In the genomic region with DNA sequence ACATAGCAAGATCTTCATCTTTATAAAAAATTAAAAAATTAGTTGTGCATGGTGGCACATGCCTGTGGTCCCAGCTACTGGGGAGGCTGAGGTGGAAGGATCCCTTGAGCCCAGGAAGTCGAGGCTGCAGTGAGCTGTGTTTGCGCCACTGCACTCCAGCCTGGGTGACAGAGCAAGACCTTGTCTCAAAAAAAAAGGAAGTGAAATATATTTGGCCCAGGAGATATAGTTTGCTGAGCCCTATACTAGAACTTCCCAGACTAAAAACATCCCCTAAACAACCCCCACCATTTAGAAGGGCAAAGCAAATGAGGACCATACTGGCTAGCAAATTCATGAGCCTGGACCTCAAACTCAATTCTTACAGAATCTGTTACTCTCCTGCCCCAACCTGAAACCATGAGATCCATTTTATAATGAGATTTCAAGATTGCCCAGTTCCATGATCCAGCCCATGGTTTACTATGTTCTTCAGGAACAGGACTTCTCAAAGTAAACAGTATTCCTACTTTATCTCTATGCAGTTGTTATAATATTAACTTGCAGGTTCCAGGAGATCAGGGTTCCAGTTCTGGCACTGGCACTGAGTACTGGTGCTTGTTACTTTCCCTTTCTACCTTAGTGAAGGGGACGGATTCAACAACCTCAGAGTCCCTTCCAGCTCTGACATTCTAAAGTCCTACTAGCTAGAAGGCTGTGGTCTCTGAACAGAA, we compare ENCODE assay signal across 11 cellular contexts. TPM values are rescaled to one million over a fixed set of nuclear protein-coding genes. Genes with fewer than 3 reads are reported as not detected.
DNase-seq lines count a peak whose midpoint lies in the region; ATAC-seq lines count a peak whose summit lies in the region.
"Had no signal": no experiment of that assay in that cellular context is flagged by ENCODE, and none has a peak within 500 bp of the region (broad histone marks: within the 10 kb centered on the region; RNA-seq: fewer than 3 reads in every experiment).

No MANE protein-coding gene starts in this region.

- H3K79me1 ChIP-seq in mesenchymal stem cell (replicated peaks; ENCODE audit: low read length, poor library complexity, severe bottlenecking) = no peaks in the 10 kb centered on the region

- H3K9me3 ChIP-seq in mesenchymal stem cell (ENCODE audit: control insufficient read depth, low read length) = no peaks in the 10 kb centered on the region

- no peak overlapping the region for H4K91ac ChIP-seq in mesenchymal stem cell (ENCODE audit: low read length)

- peaks cover 0 to 5% of the 10 kb centered on the region in 2 experiments for H3K36me3 ChIP-seq in mesenchymal stem cell (ENCODE audit: control insufficient read depth in 1 of 2, insufficient read depth in 2 of 2, low read depth in 1 of 2, low read length in 2 of 2)

- no peak overlapping the region for H3K4me3 ChIP-seq in mesenchymal stem cell (ENCODE audit: insufficient read depth in 1 of 2, low read depth in 1 of 2, low read length in 2 of 2)

- no peak overlapping the region for H3K14ac ChIP-seq in mesenchymal stem cell (ENCODE audit: low read length in 2 of 2)

- no peak overlapping the region for H3K9ac ChIP-seq in mesenchymal stem cell (ENCODE audit: low read length)

- H2AFZ ChIP-seq in mesenchymal stem cell (ENCODE audit: low read depth, low read length) = no peak overlapping the region

- no peak overlapping the region for H2BK120ac ChIP-seq in mesenchymal stem cell (ENCODE audit: low read depth, low read length)

- H4K8ac ChIP-seq in mesenchymal stem cell (ENCODE audit: low read length) = no peak overlapping the region

- H3K4ac ChIP-seq in mesenchymal stem cell (ENCODE audit: low read depth in 1 of 2, low read length in 2 of 2) = no peak overlapping the region

- H3K18ac ChIP-seq in mesenchymal stem cell (ENCODE audit: low read depth in 1 of 2, low read length in 2 of 2) = no peak overlapping the region

- ATAC-seq in GM18868 (IDR thresholded peaks at IDR 0.05; ENCODE audit: unreplicated experiment) (peak; percentile 94), GM21737 (IDR thresholded peaks at IDR 0.05; ENCODE audit: unreplicated experiment) (peak; percentile 83), HG03565 (IDR thresholded peaks at IDR 0.05; ENCODE audit: unreplicated experiment) (peak; percentile 75)

- H3K27ac ChIP-seq in mesenchymal stem cell (ENCODE audit: low read length, poor library complexity, severe bottlenecking) = peak overlapping the region; percentile 83

- peak overlapping the region; percentile 81 for H2AK5ac ChIP-seq in mesenchymal stem cell (ENCODE audit: low read length, severe bottlenecking)

- WGBS in mesenchymal stem cell = 84% methylated on average over 2 of the region's 3 CpGs

- H2BK15ac ChIP-seq in mesenchymal stem cell (ENCODE audit: low read depth, poor library complexity, severe bottlenecking) = no peak overlapping the region

- H2BK12ac ChIP-seq in mesenchymal stem cell (ENCODE audit: low read length in 2 of 2) = no peak overlapping the region

- peaks cover 0 to 69% of the 10 kb centered on the region in 2 experiments for H3K27me3 ChIP-seq in mesenchymal stem cell (ENCODE audit: control insufficient read depth in 1 of 2, insufficient read depth in 1 of 2, low read length in 2 of 2)

- H3K23ac ChIP-seq in mesenchymal stem cell (ENCODE audit: low read length in 2 of 2) = no peak overlapping the region

- H3K4me1 ChIP-seq in mesenchymal stem cell (ENCODE audit: control insufficient read depth, insufficient read depth, low read depth, low read length) = peaks cover 14% of the 10 kb centered on the region

- H2BK5ac ChIP-seq in mesenchymal stem cell (ENCODE audit: low read depth, low read length, poor library complexity, severe bottlenecking) = no peak overlapping the region

- DNase-seq in mesenchymal stem cell (no peak), NCI-H1105 treated with DMSO at 0.1 percent for 48 hours (lab: John Stamatoyannopoulos, UW) (no peak), pons (ENCODE audit: low spot score) (no peak), cerebellar nuclear complex (lab: John Stamatoyannopoulos, UW) (no peak), HuH-7.5 (ENCODE audit: low spot score) (no peak)
- DNase-seq: effector CD4-positive, alpha-beta T cell; NCI-H2029 treated with DMSO at 0.1 percent for 48 hours; T-helper 2 cell had no signal

- no peak overlapping the region for H3K4me2 ChIP-seq in mesenchymal stem cell (ENCODE audit: low read length, poor library complexity, severe bottlenecking)

RNA-seq across cellular contexts. Expression of a gene that starts 48.9 kb away (rescaled TPM):
- polyA plus RNA-seq in mesenchymal stem cell (2013, experiment 1 of 2) = 5.2 TPM
- 5.5 TPM for polyA plus RNA-seq in mesenchymal stem cell (2013, experiment 2 of 2)

RNA-seq across cellular contexts. Expression of a gene that starts 50.4 kb away (rescaled TPM):
- 0.11 TPM for polyA plus RNA-seq in mesenchymal stem cell (2013, experiment 1 of 2)
- 0.04 TPM for polyA plus RNA-seq in mesenchymal stem cell (2013, experiment 2 of 2)
